In genomic region chr17:28725166-28725659, GRCh38 we compare ENCODE assay signal across 8 cellular contexts. TPM values are rescaled to one million over a fixed set of nuclear protein-coding genes. Genes with fewer than 3 reads are reported as not detected.
DNase-seq lines count a peak whose midpoint lies in the region; ATAC-seq, FAIRE-seq and TF ChIP-seq lines count a peak whose summit lies in the region.

No MANE protein-coding gene starts in this region.

- peak overlapping the region; percentile 82 for H3K27ac ChIP-seq in OCI-LY7 (ENCODE audit: low read depth, low read length, poor library complexity, severe bottlenecking)

- H3K27me3 Mint-ChIP-seq in MCF 10A (ENCODE audit: insufficient read depth, unreplicated experiment) (no peaks in the 10 kb centered on the region), memory B cell (no peaks in the 10 kb centered on the region)

- no peaks in the 10 kb centered on the region for H3K9me3 Mint-ChIP-seq in MCF 10A (ENCODE audit: unreplicated experiment)
- H3K9me3 Mint-ChIP-seq in memory B cell, result no peaks in the 10 kb centered on the region

- ATAC-seq in memory B cell (ENCODE audit: low read depth) (no peak), GM21619 (IDR thresholded peaks at IDR 0.05; ENCODE audit: unreplicated experiment) (no peak), GM19397 (IDR thresholded peaks at IDR 0.05; ENCODE audit: unreplicated experiment) (no peak), GM19467 (IDR thresholded peaks at IDR 0.05; ENCODE audit: unreplicated experiment) (no peak)

- BruUV-seq in OCI-LY7 (replicated peaks; lab: Mats Ljungman, UMichigan) (no TSS peak), MCF 10A (replicated peaks; lab: Mats Ljungman, UMichigan) (TSS peak; percentile 35)

- in situ Hi-C loops in ACHN (cut with HindIII; ENCODE audit: low pct_ligation_motif_present, low pct_unique_long_range_greater_than_20kb, low sequenced_read_pairs), result no loop called here

- H3K36me3 ChIP-seq in OCI-LY7 (ENCODE audit: insufficient read depth, low read length), result peaks cover 57% of the 10 kb centered on the region

- peak overlapping the region; percentile 87 for H3K27ac Mint-ChIP-seq in MCF 10A (ENCODE audit: low read depth, unreplicated experiment)
- peak overlapping the region; percentile 84 for H3K27ac Mint-ChIP-seq in memory B cell

- FAIRE-seq in GM12892 (lab: Jason Lieb, UNC), result peak; percentile 81

- peaks cover 31% of the 10 kb centered on the region for H3K79me2 ChIP-seq in OCI-LY7 (ENCODE audit: insufficient read depth, low read depth, low read length)

- CTCF ChIA-PET in OCI-LY7 (lab: Charles Lee; ENCODE audit: unreplicated experiment) (no interaction called here), MCF 10A (lab: Yijun Ruan, JAX) (interaction anchor here (0.6 to 9.2 kb wide), 5 partner anchors 13 to 392 kb away, joined by 3 to 365 read pairs (median 4); partner anchors contain the start of genes PROCA1 and TRAF4)

- intact Hi-C loops in OCI-LY7 (cut with micrococcal nuclease; ENCODE audit: unreplicated experiment), result loop anchor here (5.0 kb wide), 2 partner anchors 37 to 127 kb away; no protein-coding TSS in a partner anchor
- intact Hi-C loops in MCF 10A (cut with micrococcal nuclease), result no loop called here

- no peaks in the 10 kb centered on the region for H3K9me2 ChIP-seq in OCI-LY7 (ENCODE audit: insufficient read depth, low read length)

- TF ChIP-seq CTCF in OCI-LY7 (conservative IDR thresholded peaks at IDR 0.05; ENCODE audit: low read length) (0 out of 2 replicates have a peak, but pooled peaks have one; percentile 9), MCF 10A (IDR thresholded peaks at IDR 0.05; ENCODE audit: unreplicated experiment) (no peak)

- H2AFZ ChIP-seq in OCI-LY7 (ENCODE audit: low read length), result no peak overlapping the region

- H3K4me3 ChIP-seq in OCI-LY7 (ENCODE audit: low read depth, low read length, poor library complexity, severe bottlenecking), result peak overlapping the region; percentile 22

- peaks cover 9% of the 10 kb centered on the region; the same call in 1 of the 2 replicates for H4K20me1 ChIP-seq in OCI-LY7 (ENCODE audit: insufficient read depth, low read length)

- no peaks in the 10 kb centered on the region for H3K9me3 ChIP-seq in OCI-LY7 (ENCODE audit: low read length)

- H3K4me1 Mint-ChIP-seq in MCF 10A (ENCODE audit: insufficient read depth, unreplicated experiment), result peaks cover 27% of the 10 kb centered on the region
- H3K4me1 Mint-ChIP-seq in memory B cell, result peaks cover 46% of the 10 kb centered on the region

- H3K4me3 Mint-ChIP-seq in MCF 10A (ENCODE audit: unreplicated experiment), result peak overlapping the region; percentile 91
- peak overlapping the region; percentile 89 for H3K4me3 Mint-ChIP-seq in memory B cell

- H3K4me1 ChIP-seq in OCI-LY7 (ENCODE audit: insufficient read depth, low read length, poor library complexity, severe bottlenecking), result peaks cover 76% of the 10 kb centered on the region

- peak; percentile 81 for DNase-seq in ACHN
- no peak for DNase-seq in GM12892 (ENCODE audit: insufficient read length)
- DNase-seq in OCI-LY7 (ENCODE audit: low spot score), result peak; percentile 58
- peak; percentile 71 for DNase-seq in MCF 10A (ENCODE audit: unreplicated experiment)
- peak in 1 of 2 donors; percentile 53 for DNase-seq in memory B cell (ENCODE audit: low spot score in 2 of 2)

- POLR2A ChIA-PET in OCI-LY7 (lab: Charles Lee) (interaction anchor here (1.0 to 4.1 kb wide), 2 partner anchors 16 to 38 kb away, joined by 4 to 56 read pairs; no protein-coding TSS in a partner anchor), MCF 10A (lab: Yijun Ruan, JAX) (interaction anchor here (0.7 to 18.0 kb wide), 25 partner anchors 10 to 867 kb away, joined by 3 to 1135 read pairs (median 5); partner anchors contain the start of genes BLTP2, DHRS13, FAM222B and FLOT2)

- H3K36me3 Mint-ChIP-seq in MCF 10A (ENCODE audit: insufficient read depth, unreplicated experiment), result peaks cover 70% of the 10 kb centered on the region
- peaks cover 24% of the 10 kb centered on the region for H3K36me3 Mint-ChIP-seq in memory B cell

- H3K4me2 ChIP-seq in OCI-LY7 (ENCODE audit: low read length), result peak overlapping the region; percentile 96

- TF ChIP-seq POLR2A in GM12892 (IDR thresholded peaks at IDR 0.05; ENCODE audit: low read depth, low read length), result peak; percentile 86

RNA-seq across cellular contexts. Expression of gene TLCD1, which starts 0.8 kb away (rescaled TPM):
- 15.8 TPM for polyA plus RNA-seq in GM12892 (2012; ENCODE audit: missing spikeins)
- total RNA-seq in OCI-LY7 (2014; rRNA removed; shearing (Covaris generic)), result 0.28 and 1.6 TPM in 2 replicates
- total RNA-seq in OCI-LY7 (2022) (2.5 and 3.4 TPM in 2 replicates), MCF 10A (2022) (13.4 and 18.7 TPM in 2 replicates)

RNA-seq across cellular contexts. Expression of gene NEK8, which starts 3.4 kb away (rescaled TPM):
- polyA plus RNA-seq in GM12892 (2012; ENCODE audit: missing spikeins), result 6.9 TPM
- 12.2 and 17.0 TPM in 2 replicates for total RNA-seq in OCI-LY7 (2014; rRNA removed; shearing (Covaris generic))
- total RNA-seq in OCI-LY7 (2022), result 14.0 and 15.1 TPM in 2 replicates
- 4.5 and 8.6 TPM in 2 replicates for total RNA-seq in MCF 10A (2022)

RNA-seq across cellular contexts. Expression of gene RPL23A, which starts 5.4 kb away (rescaled TPM):
- 2,883 TPM for polyA plus RNA-seq in GM12892 (2012; ENCODE audit: missing spikeins)
- total RNA-seq in OCI-LY7 (2014; rRNA removed; shearing (Covaris generic)), result 930 and 1,152 TPM in 2 replicates
- total RNA-seq in OCI-LY7 (2022) (2,557 and 2,633 TPM in 2 replicates), MCF 10A (2022) (1,941 and 2,110 TPM in 2 replicates)

RNA-seq across cellular contexts. Expression of gene RAB34, which starts 7.5 kb away (rescaled TPM):
- 18.7 TPM for polyA plus RNA-seq in GM12892 (2012; ENCODE audit: missing spikeins)
- 0.22 TPM in 1 of 2 replicates, not detected in the other for total RNA-seq in OCI-LY7 (2014; rRNA removed; shearing (Covaris generic))
- total RNA-seq in OCI-LY7 (2022), result 0.46 and 0.99 TPM in 2 replicates
- total RNA-seq in MCF 10A (2022), result 90.0 and 105 TPM in 2 replicates

RNA-seq across cellular contexts. Expression of gene PROCA1, which starts 13.5 kb away (rescaled TPM):
- polyA plus RNA-seq in GM12892 (2012; ENCODE audit: missing spikeins), result 2.8 TPM
- 4.5 and 11.3 TPM in 2 replicates for total RNA-seq in OCI-LY7 (2014; rRNA removed; shearing (Covaris generic))
- total RNA-seq in OCI-LY7 (2022) (4.6 and 5.9 TPM in 2 replicates), MCF 10A (2022) (0.86 and 1.1 TPM in 2 replicates)
